Comparison of ENCODE assay signal across 12 cellular contexts in genomic region chr17:17079761-17080160, GRCh38. TPM values are rescaled to one million over a fixed set of nuclear protein-coding genes. Genes with fewer than 3 reads are reported as not detected.
DNase-seq lines count a peak whose midpoint lies in the region; TF ChIP-seq lines count a peak whose summit lies in the region.
"Had no signal": no experiment of that assay in that cellular context is flagged by ENCODE, and none has a peak within 500 bp of the region (broad histone marks: within the 10 kb centered on the region; RNA-seq: fewer than 3 reads in every experiment).

No MANE protein-coding gene starts in this region.

- peak; percentile 42 for DNase-seq in AG10803 (ENCODE audit: low read depth)
- DNase-seq in caudate nucleus (lab: John Stamatoyannopoulos, UW): peak in 20 of 61 donors; percentile 14 to 83 (median 45)
- DNase-seq in right atrium auricular region (ENCODE audit: low spot score): no peak
- DNase-seq in trophoblast cell: no peak
- DNase-seq in NCI-H1048 (lab: John Stamatoyannopoulos, UW): no peak
- no peak for DNase-seq in NCI-H526 treated with DMSO at 0.1 percent for 48 hours (lab: John Stamatoyannopoulos, UW)
- DNase-seq in KBM-7: no peak
- no peak for DNase-seq in NCI-H524 (lab: John Stamatoyannopoulos, UW)
- DNase-seq: effector CD4-positive, alpha-beta T cell; NCI-H1092; NCI-H526; SHP77 treated with DMSO at 0.1 percent for 48 hours had no signal

- H3K14ac ChIP-seq in trophoblast cell (ENCODE audit: low read length): no peak overlapping the region

- H3K27ac ChIP-seq in caudate nucleus (ENCODE audit: low read depth, low read length) (peak overlapping the region; percentile 71), right atrium auricular region (peak overlapping the region; percentile 43 to 60), trophoblast cell (ENCODE audit: low read depth, low read length) (no peak overlapping the region)

- H3K9ac ChIP-seq in trophoblast cell (ENCODE audit: low read length): no peak overlapping the region

- peaks cover 41% of the 10 kb centered on the region for H3K36me3 ChIP-seq in right atrium auricular region
- H3K36me3 ChIP-seq in trophoblast cell (ENCODE audit: control insufficient read depth in 1 of 2, insufficient read depth in 2 of 2, low read length in 2 of 2): peaks cover 26 to 42% of the 10 kb centered on the region in 2 experiments

- peaks cover 5% of the 10 kb centered on the region for H3K79me1 ChIP-seq in trophoblast cell (ENCODE audit: low read length)

- no CpG with 5 or more reads among the region's 6 CpGs for WGBS in trophoblast cell (ENCODE audit: extremely low coverage, insufficient coverage, insufficient read length)

- peak overlapping the region; percentile 22 for H3K18ac ChIP-seq in trophoblast cell (ENCODE audit: low read length)

- no peaks in the 10 kb centered on the region for H3K9me3 ChIP-seq in right atrium auricular region
- H3K9me3 ChIP-seq in trophoblast cell (ENCODE audit: insufficient read depth, low read depth, low read length): no peaks in the 10 kb centered on the region

- H3K4me1 ChIP-seq in right atrium auricular region: peaks cover 0 to 61% of the 10 kb centered on the region in 2 donors
- H3K4me1 ChIP-seq in trophoblast cell (ENCODE audit: control insufficient read depth in 1 of 2, insufficient read depth in 2 of 2, low read length in 2 of 2): peaks cover 31 to 38% of the 10 kb centered on the region in 2 experiments

- TF ChIP-seq CTCF in AG10803 (conservative IDR thresholded peaks at IDR 0.05; ENCODE audit: low read length) (no peak), right atrium auricular region (IDR thresholded peaks at IDR 0.05) (no peak)

- H2BK5ac ChIP-seq in trophoblast cell (ENCODE audit: low read depth, low read length, poor library complexity): no peak overlapping the region

- no peak overlapping the region for H4K91ac ChIP-seq in trophoblast cell (ENCODE audit: low read depth, low read length)

- H3K23ac ChIP-seq in trophoblast cell (ENCODE audit: low read length): no peak overlapping the region

- no peaks in the 10 kb centered on the region for H3K27me3 ChIP-seq in right atrium auricular region
- no peaks in the 10 kb centered on the region for H3K27me3 ChIP-seq in trophoblast cell (ENCODE audit: insufficient read depth, low read length)

- H3K4me2 ChIP-seq in trophoblast cell (ENCODE audit: low read length): no peak overlapping the region

- H2BK12ac ChIP-seq in trophoblast cell (ENCODE audit: low read length): no peak overlapping the region

- no peak overlapping the region for H2AFZ ChIP-seq in trophoblast cell (ENCODE audit: insufficient read depth, low read length, poor library complexity)

- H4K12ac ChIP-seq in trophoblast cell (ENCODE audit: low read depth, low read length): no peak overlapping the region

- in situ Hi-C loops in KBM-7 (cut with MboI; ENCODE audit: low pct_unique_long_range_greater_than_20kb, low sequenced_read_pairs): no loop called here

- peaks cover 4% of the 10 kb centered on the region for H3K79me2 ChIP-seq in trophoblast cell (ENCODE audit: control insufficient read depth, insufficient read depth, low read length, poor library complexity)

- H2BK120ac ChIP-seq in trophoblast cell (ENCODE audit: insufficient read depth, low read length, poor library complexity): no peak overlapping the region

- H2AK5ac ChIP-seq in trophoblast cell (ENCODE audit: low read length): no peak overlapping the region

- H3K4ac ChIP-seq in trophoblast cell (ENCODE audit: low read depth, low read length): peak overlapping the region; percentile 47

- H3K4me3 ChIP-seq in AG10803 (ENCODE audit: low read length) (no peak overlapping the region), right atrium auricular region (no peak overlapping the region), trophoblast cell (ENCODE audit: low read depth, low read length) (no peak overlapping the region)

- H4K8ac ChIP-seq in trophoblast cell (ENCODE audit: low read depth, low read length): no peak overlapping the region

RNA-seq across cellular contexts. Expression of gene MPRIP, which starts 37.5 kb away (rescaled TPM):
- 100 to 1,000 TPM; 102 to 145 TPM for total RNA-seq in right atrium auricular region
- 200 and 203 TPM in 2 replicates for polyA plus RNA-seq in trophoblast cell (2013)
